8 cellular contexts compared by ENCODE assay signal in genomic region chr5:122977306-122977705, GRCh38.
"Had no signal": no experiment of that assay in that cellular context is flagged by ENCODE, and none has a peak within 500 bp of the region (broad histone marks: within the 10 kb centered on the region; RNA-seq: fewer than 3 reads in every experiment).

No MANE protein-coding gene starts in this region.

- H3K9me3 ChIP-seq: HAP-1 had no signal

- ATAC-seq: HCT116, K562 had no signal

- H3K36me3 ChIP-seq: HAP-1 had no signal

- H3K4me3 ChIP-seq: GM23248, HAP-1, K562 had no signal

- H3K27ac ChIP-seq: GM23248, HL-60 had no signal

- H3K4me1 ChIP-seq: HAP-1 had no signal

- DNase-seq: GM23248, GOT3, H7, IMR-90 had no signal
